Comparison of ENCODE assay signal across 38 cellular contexts in genomic region chr22:41571786-41572185, GRCh38. TPM values are rescaled to one million over a fixed set of nuclear protein-coding genes. Genes with fewer than 3 reads are reported as not detected.
"Had no signal": no experiment of that assay in that cellular context is flagged by ENCODE, and none has a peak within 500 bp of the region (broad histone marks: within the 10 kb centered on the region; RNA-seq: fewer than 3 reads in every experiment).

No MANE protein-coding gene starts in this region.

- DNase-seq: activated effector memory CD4-positive, alpha-beta T cell treated with anti-CD3 and anti-CD28 coated beads, Interleukin-2, amount 50 U/mL, for 16 hours; activated effector memory CD4-positive, alpha-beta T cell treated with Interleukin-2 at 50 U/mL for 16 hours; activated gamma-delta T cell; activated gamma-delta T cell treated with Interleukin-2 at 50 U/mL for 16 hours; activated naive CD4-positive, alpha-beta T cell; activated naive CD4-positive, alpha-beta T cell treated with anti-CD3 and anti-CD28 coated beads for 36 hours; activated naive CD4-positive, alpha-beta T cell treated with anti-CD3 and anti-CD28 coated beads, Interleukin-2, amount 10 ng/mL, durations not matched to agents 7 days and 5 days; activated naive CD4-positive, alpha-beta T cell treated with anti-CD3 and anti-CD28 coated beads, Interleukin-2, amount 50 U/mL, for 16 hours; activated naive CD4-positive, alpha-beta T cell treated with Interleukin-2 at 50 U/mL for 16 hours; activated naive CD8-positive, alpha-beta T cell treated with anti-CD3 and anti-CD28 coated beads for 36 hours; activated naive CD8-positive, alpha-beta T cell treated with anti-CD3 and anti-CD28 coated beads, Interleukin-2, amount 10 ng/mL, durations not matched to agents 7 days and 5 days; activated naive CD8-positive, alpha-beta T cell treated with anti-CD3 and anti-CD28 coated beads, Interleukin-2, amount 50 U/mL, for 24 hours; activated T-cell treated with anti-CD3 and anti-CD28 coated beads for 4 hours; activated T-cell treated with anti-CD3 and anti-CD28 coated beads, Interleukin-2, amount 50 U/mL, for 1 hour; activated T-cell treated with anti-CD3 and anti-CD28 coated beads, Interleukin-2, amount 50 U/mL, for 24 hours; activated T-cell treated with anti-CD3 and anti-CD28 coated beads, Interleukin-2, amount 50 U/mL, for 4 hours; activated T-cell treated with anti-CD3 and anti-CD28 coated beads, Interleukin-2, amount 50 U/mL, for 48 hours; activated T-cell treated with anti-CD3 and anti-CD28 coated beads, Interleukin-2, amount 50 U/mL, for 72 hours; adrenal gland; amniotic stem cell; amygdala; anterior cingulate cortex; aorta; brain microvascular endothelial cell; caudate nucleus; central memory CD4-positive, alpha-beta T cell; cerebellar nuclear complex had no signal

- H3K4me1 Mint-ChIP-seq: activated naive CD4-positive, alpha-beta T cell treated with anti-CD3 and anti-CD28 coated beads, Interleukin-2, amount 10 ng/mL, durations not matched to agents 7 days and 5 days; activated naive CD4-positive, alpha-beta T cell treated with anti-CD3 and anti-CD28 coated beads, Interleukin-2, amount 50 U/mL, for 24 hours; activated naive CD8-positive, alpha-beta T cell treated with anti-CD3 and anti-CD28 coated beads for 36 hours; activated naive CD8-positive, alpha-beta T cell treated with anti-CD3 and anti-CD28 coated beads, Interleukin-2, amount 10 ng/mL, durations not matched to agents 7 days and 5 days; activated naive CD8-positive, alpha-beta T cell treated with anti-CD3 and anti-CD28 coated beads, Interleukin-2, amount 50 U/mL, for 24 hours; activated T-helper 17 cell treated with anti-CD3 and anti-CD28 coated beads, Interleukin-2, amount 50 U/mL, for 72 hours; central memory CD8-positive, alpha-beta T cell had no signal

- H3K27ac Mint-ChIP-seq: activated naive CD4-positive, alpha-beta T cell treated with anti-CD3 and anti-CD28 coated beads for 36 hours; activated naive CD4-positive, alpha-beta T cell treated with anti-CD3 and anti-CD28 coated beads, Interleukin-2, amount 10 ng/mL, durations not matched to agents 7 days and 5 days; activated naive CD4-positive, alpha-beta T cell treated with anti-CD3 and anti-CD28 coated beads, Interleukin-2, amount 50 U/mL, for 24 hours; activated naive CD8-positive, alpha-beta T cell; activated naive CD8-positive, alpha-beta T cell treated with anti-CD3 and anti-CD28 coated beads for 36 hours; activated naive CD8-positive, alpha-beta T cell treated with anti-CD3 and anti-CD28 coated beads, Interleukin-2, amount 10 ng/mL, durations not matched to agents 7 days and 5 days; activated naive CD8-positive, alpha-beta T cell treated with anti-CD3 and anti-CD28 coated beads, Interleukin-2, amount 50 U/mL, for 24 hours; activated T-cell treated with anti-CD3 and anti-CD28 coated beads, Interleukin-2, amount 50 U/mL, for 24 hours; activated T-cell treated with anti-CD3 and anti-CD28 coated beads, Interleukin-2, amount 50 U/mL, for 72 hours; activated T-helper 1 cell treated with anti-CD3 and anti-CD28 coated beads, Interleukin-12 subunit alpha, Interleukin-12 subunit beta, Interleukin-2, Interleukin-4 antibody, amounts not matched to agents 30 ng/mL and 10 ng/mL and 1 ng/mL, durations not matched to agents 14 hours and 24 hours and 36 hours; activated T-helper 17 cell treated with anti-CD3 and anti-CD28 coated beads, Interleukin-2, amount 50 U/mL, for 72 hours; activated T-helper 2 cell treated with anti-CD3 and anti-CD28 coated beads, Interferon-gamma antibody, Interleukin-2, Interleukin-4, amounts not matched to agents 10 μg/mL and 5 μg/mL and 100 μg/mL, durations not matched to agents 14 hours and 24 hours and 36 hours; brain had no signal

- H3K9me3 ChIP-seq: adrenal gland, ascending aorta, breast epithelium had no signal

- H3K27me3 ChIP-seq: adrenal gland, ascending aorta, brain microvascular endothelial cell, breast epithelium, cardiac muscle cell had no signal

- H3K36me3 ChIP-seq: breast epithelium, cardiac muscle cell had no signal

- H3K4me3 Mint-ChIP-seq: activated naive CD4-positive, alpha-beta T cell treated with anti-CD3 and anti-CD28 coated beads for 36 hours; activated naive CD4-positive, alpha-beta T cell treated with anti-CD3 and anti-CD28 coated beads, Interleukin-2, amount 10 ng/mL, durations not matched to agents 7 days and 5 days; activated naive CD4-positive, alpha-beta T cell treated with anti-CD3 and anti-CD28 coated beads, Interleukin-2, amount 50 U/mL, for 24 hours; activated naive CD8-positive, alpha-beta T cell; activated naive CD8-positive, alpha-beta T cell treated with anti-CD3 and anti-CD28 coated beads for 36 hours; activated naive CD8-positive, alpha-beta T cell treated with anti-CD3 and anti-CD28 coated beads, Interleukin-2, amount 10 ng/mL, durations not matched to agents 7 days and 5 days; activated naive CD8-positive, alpha-beta T cell treated with anti-CD3 and anti-CD28 coated beads, Interleukin-2, amount 50 U/mL, for 24 hours; activated T-cell treated with anti-CD3 and anti-CD28 coated beads, Interleukin-2, amount 50 U/mL, for 24 hours; activated T-cell treated with anti-CD3 and anti-CD28 coated beads, Interleukin-2, amount 50 U/mL, for 4 hours; activated T-cell treated with anti-CD3 and anti-CD28 coated beads, Interleukin-2, amount 50 U/mL, for 72 hours; activated T-helper 1 cell treated with anti-CD3 and anti-CD28 coated beads, Interleukin-12 subunit alpha, Interleukin-12 subunit beta, Interleukin-2, Interleukin-4 antibody, amounts not matched to agents 30 ng/mL and 10 ng/mL and 1 ng/mL, durations not matched to agents 14 hours and 24 hours and 36 hours; activated T-helper 17 cell treated with anti-CD3 and anti-CD28 coated beads, Interleukin-2, amount 50 U/mL, for 72 hours; brain; central memory CD8-positive, alpha-beta T cell had no signal

- H3K9me3 Mint-ChIP-seq: activated naive CD4-positive, alpha-beta T cell treated with anti-CD3 and anti-CD28 coated beads for 36 hours; activated naive CD4-positive, alpha-beta T cell treated with anti-CD3 and anti-CD28 coated beads, Interleukin-2, amount 10 ng/mL, durations not matched to agents 7 days and 5 days; activated naive CD4-positive, alpha-beta T cell treated with anti-CD3 and anti-CD28 coated beads, Interleukin-2, amount 50 U/mL, for 24 hours; activated naive CD4-positive, alpha-beta T cell treated with anti-CD3 and anti-CD28 coated beads, Interleukin-2, amount 50 U/mL, for 72 hours; activated naive CD8-positive, alpha-beta T cell treated with anti-CD3 and anti-CD28 coated beads for 36 hours; activated naive CD8-positive, alpha-beta T cell treated with anti-CD3 and anti-CD28 coated beads, Interleukin-2, amount 10 ng/mL, durations not matched to agents 7 days and 5 days; activated naive CD8-positive, alpha-beta T cell treated with anti-CD3 and anti-CD28 coated beads, Interleukin-2, amount 50 U/mL, for 24 hours; activated T-cell treated with anti-CD3 and anti-CD28 coated beads, Interleukin-2, amount 50 U/mL, for 24 hours; activated T-cell treated with anti-CD3 and anti-CD28 coated beads, Interleukin-2, amount 50 U/mL, for 4 hours; activated T-cell treated with anti-CD3 and anti-CD28 coated beads, Interleukin-2, amount 50 U/mL, for 72 hours; activated T-helper 1 cell treated with anti-CD3 and anti-CD28 coated beads, Interleukin-12 subunit alpha, Interleukin-12 subunit beta, Interleukin-2, Interleukin-4 antibody, amounts not matched to agents 30 ng/mL and 10 ng/mL and 1 ng/mL, durations not matched to agents 14 hours and 24 hours and 36 hours; activated T-helper 17 cell treated with anti-CD3 and anti-CD28 coated beads, Interleukin-2, amount 50 U/mL, for 72 hours; activated T-helper 2 cell treated with anti-CD3 and anti-CD28 coated beads, Interferon-gamma antibody, Interleukin-2, Interleukin-4, amounts not matched to agents 10 μg/mL and 5 μg/mL and 100 μg/mL, durations not matched to agents 14 hours and 24 hours and 36 hours; central memory CD8-positive, alpha-beta T cell had no signal

- H3K4me1 ChIP-seq: breast epithelium had no signal

- ATAC-seq: activated naive CD4-positive, alpha-beta T cell treated with anti-CD3 and anti-CD28 coated beads, Interleukin-2, amount 50 U/mL, for 72 hours; activated naive CD8-positive, alpha-beta T cell treated with anti-CD3 and anti-CD28 coated beads, Interleukin-2, amount 50 U/mL, for 24 hours; activated T-cell treated with anti-CD3 and anti-CD28 coated beads, Interleukin-2, amount 50 U/mL, for 4 hours; activated T-cell treated with anti-CD3 and anti-CD28 coated beads, Interleukin-2, amount 50 U/mL, for 72 hours; activated T-helper 17 cell treated with anti-CD3 and anti-CD28 coated beads, Interleukin-2, amount 50 U/mL, for 72 hours had no signal

- H3K27me3 Mint-ChIP-seq: activated naive CD4-positive, alpha-beta T cell treated with anti-CD3 and anti-CD28 coated beads, Interleukin-2, amount 50 U/mL, for 24 hours; activated naive CD8-positive, alpha-beta T cell; activated naive CD8-positive, alpha-beta T cell treated with anti-CD3 and anti-CD28 coated beads for 36 hours; activated T-cell treated with anti-CD3 and anti-CD28 coated beads, Interleukin-2, amount 50 U/mL, for 24 hours; activated T-helper 17 cell treated with anti-CD3 and anti-CD28 coated beads, Interleukin-2, amount 50 U/mL, for 72 hours; central memory CD8-positive, alpha-beta T cell had no signal

- H3K27ac ChIP-seq: adrenal gland, ascending aorta, brain microvascular endothelial cell, breast epithelium, cardiac muscle cell had no signal

- H3K36me3 Mint-ChIP-seq: activated naive CD4-positive, alpha-beta T cell treated with anti-CD3 and anti-CD28 coated beads, Interleukin-2, amount 50 U/mL, for 24 hours; activated naive CD4-positive, alpha-beta T cell treated with anti-CD3 and anti-CD28 coated beads, Interleukin-2, amount 50 U/mL, for 72 hours; activated naive CD8-positive, alpha-beta T cell; activated naive CD8-positive, alpha-beta T cell treated with anti-CD3 and anti-CD28 coated beads for 36 hours; activated naive CD8-positive, alpha-beta T cell treated with anti-CD3 and anti-CD28 coated beads, Interleukin-2, amount 10 ng/mL, durations not matched to agents 7 days and 5 days had no signal

- H3K4me3 ChIP-seq: adrenal gland, ascending aorta, breast epithelium, cardiac muscle cell had no signal

RNA-seq across cellular contexts. Expression of gene CSDC2, which starts 11.0 kb away (rescaled TPM):
- total RNA-seq: activated naive CD4-positive, alpha-beta T cell treated with anti-CD3 and anti-CD28 coated beads for 36 hours; activated naive CD4-positive, alpha-beta T cell treated with anti-CD3 and anti-CD28 coated beads, Interleukin-2, amount 50 U/mL, for 72 hours; activated naive CD8-positive, alpha-beta T cell treated with anti-CD3 and anti-CD28 coated beads for 36 hours; activated naive CD8-positive, alpha-beta T cell treated with anti-CD3 and anti-CD28 coated beads, Interleukin-2, amount 10 ng/mL, durations not matched to agents 7 days and 5 days; activated T-cell treated with anti-CD3 and anti-CD28 coated beads, Interleukin-2, amount 50 U/mL, for 72 hours; activated T-helper 1 cell treated with anti-CD3 and anti-CD28 coated beads, Interleukin-12 subunit alpha, Interleukin-12 subunit beta, Interleukin-2, Interleukin-4 antibody, amounts not matched to agents 30 ng/mL and 10 ng/mL and 1 ng/mL, durations not matched to agents 14 hours and 24 hours and 36 hours; activated T-helper 17 cell treated with anti-CD3 and anti-CD28 coated beads, Interleukin-2, amount 50 U/mL, for 72 hours; activated T-helper 2 cell treated with anti-CD3 and anti-CD28 coated beads, Interferon-gamma antibody, Interleukin-2, Interleukin-4, amounts not matched to agents 10 μg/mL and 5 μg/mL and 100 μg/mL, durations not matched to agents 14 hours and 24 hours and 36 hours had no signal
